In the genomic region with DNA sequence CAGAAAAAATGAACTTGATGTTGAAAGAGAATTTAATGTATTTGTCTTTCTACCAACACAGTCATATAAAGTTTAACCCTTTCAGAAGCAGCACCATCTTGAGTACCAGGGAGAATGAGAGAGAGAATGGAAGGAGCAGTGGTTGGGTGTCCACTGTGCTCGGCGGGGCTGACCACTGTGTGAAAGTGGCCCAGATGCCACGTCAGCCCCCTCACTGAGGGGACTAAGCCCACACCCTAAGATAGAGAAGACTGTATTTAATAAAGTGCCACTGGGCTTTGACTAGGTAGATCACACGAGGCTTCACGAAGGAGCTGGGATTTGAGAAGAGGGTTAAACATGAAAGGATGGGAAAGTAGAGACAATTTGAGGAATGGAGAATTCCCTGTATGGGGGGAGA, we compare ENCODE assay signal across 2 cellular contexts.
TF ChIP-seq lines count a peak whose summit lies in the region.

No MANE protein-coding gene starts in this region.

TF ChIP-seq in liver, 16 proteins besides CTCF, POLR2A, EP300 and RAD21:
- TF ChIP-seq FOXA1 (IDR thresholded peaks at IDR 0.05), result no peak
- no peak for TF ChIP-seq GABPA (IDR thresholded peaks at IDR 0.05 in 1 of 2, conservative IDR thresholded peaks at IDR 0.05 in 1 of 2)
- no peak for TF ChIP-seq HNF4A (conservative IDR thresholded peaks at IDR 0.05)
- no peak for TF ChIP-seq EGR1 (IDR thresholded peaks at IDR 0.05; ENCODE audit: low read depth in 2 of 2)
- no peak for TF ChIP-seq REST (IDR thresholded peaks at IDR 0.05)
- no peak for TF ChIP-seq JUND (IDR thresholded peaks at IDR 0.05)
- TF ChIP-seq NR2F2 (IDR thresholded peaks at IDR 0.05), result no peak
- no peak for TF ChIP-seq TAF1 (conservative IDR thresholded peaks at IDR 0.05)
- no peak for TF ChIP-seq MAX (IDR thresholded peaks at IDR 0.05)
- no peak for TF ChIP-seq RXRA (IDR thresholded peaks at IDR 0.05)
- no peak for TF ChIP-seq YY1 (IDR thresholded peaks at IDR 0.05)

TF ChIP-seq in HepG2, 621 proteins besides CTCF, POLR2A, EP300 and RAD21:
- TF ChIP-seq DNMT3B (CRISPR knock-in tag; conservative IDR thresholded peaks at IDR 0.05), result no peak
- TF ChIP-seq ATM (IDR thresholded peaks at IDR 0.05; ENCODE audit: borderline replicate concordance), result no peak
